In genomic region chr1:51058863-51059262, GRCh38 we compare ENCODE assay signal across 8 cellular contexts. TPM values are rescaled to one million over a fixed set of nuclear protein-coding genes. Genes with fewer than 3 reads are reported as not detected.
A peak's percentile ranks its signal among the peaks of the same experiment; 100 is the strongest.
DNase-seq lines count a peak whose midpoint lies in the region; TF ChIP-seq lines count a peak whose summit lies in the region.
"Had no signal": no experiment of that assay in that cellular context is flagged by ENCODE, and none has a peak within 500 bp of the region (broad histone marks: within the 10 kb centered on the region; RNA-seq: fewer than 3 reads in every experiment).

No MANE protein-coding gene starts in this region.

- H3K4me3 ChIP-seq in choroid plexus epithelial cell (ENCODE audit: low read depth, low read length) = no peak overlapping the region
- no peak overlapping the region for H3K4me3 ChIP-seq in neural progenitor cell
- H3K4me3 ChIP-seq: sigmoid colon had no signal

- TF ChIP-seq CTCF in GM12872 (IDR thresholded peaks at IDR 0.05; ENCODE audit: insufficient read depth, low read depth, low read length) (peak; percentile 91), choroid plexus epithelial cell (conservative IDR thresholded peaks at IDR 0.05; ENCODE audit: low read depth, low read length) (peak; percentile 64), neural progenitor cell (IDR thresholded peaks at IDR 0.05) (peak; percentile 57)

- H3K4me2 ChIP-seq in neural progenitor cell = no peak overlapping the region

- H3K79me2 ChIP-seq in neural progenitor cell (ENCODE audit: low read depth) = no peaks in the 10 kb centered on the region

- H3K9me3 ChIP-seq in neural progenitor cell (ENCODE audit: low read depth) = no peaks in the 10 kb centered on the region

- H3K36me3 Mint-ChIP-seq in neural progenitor cell = no peaks in the 10 kb centered on the region

- H3K27ac ChIP-seq in neural progenitor cell = no peak overlapping the region
- H3K27ac ChIP-seq: sigmoid colon had no signal

- no peaks in the 10 kb centered on the region for H3K4me1 ChIP-seq in neural progenitor cell
- H3K4me1 ChIP-seq: sigmoid colon had no signal

- H3K4me1 Mint-ChIP-seq in neural progenitor cell = no peaks in the 10 kb centered on the region

- no peak overlapping the region for H3K9ac ChIP-seq in neural progenitor cell

- peak; percentile 19 for DNase-seq in LHCN-M2 (ENCODE audit: low read depth)
- peak; percentile 48 for DNase-seq in choroid plexus epithelial cell (ENCODE audit: low read depth)
- DNase-seq in neural progenitor cell (ENCODE audit: low spot score) = peak; percentile 44
- no peak for DNase-seq in NK-92 (lab: John Stamatoyannopoulos, UW; ENCODE audit: unreplicated experiment)
- no peak for DNase-seq in NCI-H2171 (lab: John Stamatoyannopoulos, UW)
- no peak for DNase-seq in RKO (ENCODE audit: low spot score)
- DNase-seq: sigmoid colon had no signal

- H2AFZ ChIP-seq in neural progenitor cell (replicated peaks) = peak overlapping the region; percentile 16

- H3K36me3 ChIP-seq in neural progenitor cell = no peaks in the 10 kb centered on the region
- H3K36me3 ChIP-seq: sigmoid colon had no signal

- peak overlapping the region; percentile 12 for H3K27ac Mint-ChIP-seq in neural progenitor cell

- no peaks in the 10 kb centered on the region for H3K27me3 Mint-ChIP-seq in neural progenitor cell (ENCODE audit: insufficient read depth, low read depth)

- H3K9me3 Mint-ChIP-seq in neural progenitor cell = peaks cover 7% of the 10 kb centered on the region

- H3K27me3 ChIP-seq in neural progenitor cell = no peaks in the 10 kb centered on the region
- H3K27me3 ChIP-seq: sigmoid colon had no signal

- no peaks in the 10 kb centered on the region for H3F3A ChIP-seq in neural progenitor cell (ENCODE audit: low read depth)

- no peak overlapping the region for H3K4me3 Mint-ChIP-seq in neural progenitor cell

- H4K20me1 ChIP-seq in neural progenitor cell (ENCODE audit: low read depth) = no peaks in the 10 kb centered on the region

RNA-seq across cellular contexts. Expression of gene C1orf185, which starts 43.2 kb away (rescaled TPM):
- not detected in 2 replicates for total RNA-seq in LHCN-M2 (2014; rRNA removed)
- polyA plus RNA-seq in LHCN-M2 (2012) = not detected
- not detected in 2 replicates for total RNA-seq in neural progenitor cell (ENCODE audit: low replicate concordance)
- total RNA-seq: sigmoid colon had no signal
- polyA plus RNA-seq: sigmoid colon had no signal

Comparison
In these comparisons a context has a peak if more than half of its experiments do, and no peak if none do; other contexts are left out.
1. DNase-seq: peak in LHCN-M2 (single experiment), choroid plexus epithelial cell (single experiment) and neural progenitor cell (single experiment); none in NK-92 (single experiment), NCI-H2171 (single experiment) and RKO (single experiment).
2. Peak in every context shown above with its lines, with median percentiles within 50 percentile points of each other: CTCF ChIP-seq.